Comparison of ENCODE assay signal across 21 cellular contexts in genomic region chr13:58908019-58908679, GRCh38.
"Had no signal": no experiment of that assay in that cellular context is flagged by ENCODE, and none has a peak within 500 bp of the region (broad histone marks: within the 10 kb centered on the region; RNA-seq: fewer than 3 reads in every experiment).

No MANE protein-coding gene starts in this region.

- DNase-seq: activated CD4-positive, alpha-beta T cell treated with anti-CD3 and anti-CD28 coated beads for 1 hour; activated CD8-positive, alpha-beta memory T cell treated with anti-CD3 and anti-CD28 coated beads, Interleukin-2, amount 50 U/mL, for 48 hours; activated naive CD4-positive, alpha-beta T cell treated with anti-CD3 and anti-CD28 coated beads for 36 hours; activated naive CD8-positive, alpha-beta T cell treated with anti-CD3 and anti-CD28 coated beads, Interleukin-2, amount 10 ng/mL, durations not matched to agents 7 days and 5 days; activated T-cell treated with anti-CD3 and anti-CD28 coated beads, Interleukin-2, amount 50 U/mL, for 48 hours; amniotic stem cell; effector memory CD4-positive, alpha-beta T cell; foreskin keratinocyte; left lung; naive thymus-derived CD4-positive, alpha-beta T cell; posterior cingulate gyrus; right lobe of liver; stimulated activated CD4-positive, alpha-beta T cell treated with anti-CD3 and anti-CD28 coated beads, Interleukin-1b, Interleukin-23, amount 100 ng/mL, for 48 hours; stimulated activated naive CD8-positive, alpha-beta T cell treated with anti-CD3 and anti-CD28 coated beads, Interleukin-15, amount 100 ng/mL, for 72 hours had no signal

- H3K27me3 ChIP-seq: breast epithelium, foreskin keratinocyte, left lung, right lobe of liver, suprapubic skin, tibial nerve had no signal

- H3K27ac ChIP-seq: breast epithelium, foreskin keratinocyte, left lung, right lobe of liver, skin epidermis, suprapubic skin, tibial nerve had no signal

- H3K4me3 ChIP-seq: breast epithelium, left lung, lung, right lobe of liver, skin epidermis, suprapubic skin, tibial nerve had no signal

- H3K9me3 ChIP-seq: breast epithelium, right lobe of liver, suprapubic skin, tibial nerve had no signal

- H3K4me1 Mint-ChIP-seq: activated naive CD8-positive, alpha-beta T cell treated with anti-CD3 and anti-CD28 coated beads, Interleukin-2, amount 10 ng/mL, durations not matched to agents 7 days and 5 days; central memory CD8-positive, alpha-beta T cell; naive thymus-derived CD4-positive, alpha-beta T cell; neural crest cell; stimulated activated naive CD8-positive, alpha-beta T cell treated with anti-CD3 and anti-CD28 coated beads, Interleukin-15, amount 100 ng/mL, for 72 hours had no signal

- H3K4me3 Mint-ChIP-seq: activated naive CD4-positive, alpha-beta T cell treated with anti-CD3 and anti-CD28 coated beads for 36 hours; activated naive CD8-positive, alpha-beta T cell treated with anti-CD3 and anti-CD28 coated beads, Interleukin-2, amount 10 ng/mL, durations not matched to agents 7 days and 5 days; central memory CD8-positive, alpha-beta T cell; naive thymus-derived CD4-positive, alpha-beta T cell; neural crest cell; stimulated activated naive CD8-positive, alpha-beta T cell treated with anti-CD3 and anti-CD28 coated beads, Interleukin-15, amount 100 ng/mL, for 72 hours had no signal

- H3K36me3 Mint-ChIP-seq: activated naive CD8-positive, alpha-beta T cell treated with anti-CD3 and anti-CD28 coated beads, Interleukin-2, amount 10 ng/mL, durations not matched to agents 7 days and 5 days; naive thymus-derived CD4-positive, alpha-beta T cell had no signal

- ATAC-seq: foreskin keratinocyte; left lung; naive thymus-derived CD4-positive, alpha-beta T cell; right lobe of liver; stimulated activated naive CD8-positive, alpha-beta T cell treated with anti-CD3 and anti-CD28 coated beads, Interleukin-15, amount 100 ng/mL, for 72 hours had no signal

- H3K36me3 ChIP-seq: breast epithelium, left lung, right lobe of liver, suprapubic skin, tibial nerve had no signal

- H3K27me3 Mint-ChIP-seq: activated naive CD8-positive, alpha-beta T cell treated with anti-CD3 and anti-CD28 coated beads, Interleukin-2, amount 10 ng/mL, durations not matched to agents 7 days and 5 days; central memory CD8-positive, alpha-beta T cell; naive thymus-derived CD4-positive, alpha-beta T cell; stimulated activated naive CD8-positive, alpha-beta T cell treated with anti-CD3 and anti-CD28 coated beads, Interleukin-15, amount 100 ng/mL, for 72 hours had no signal

- H3K27ac Mint-ChIP-seq: activated naive CD4-positive, alpha-beta T cell treated with anti-CD3 and anti-CD28 coated beads for 36 hours; activated naive CD8-positive, alpha-beta T cell treated with anti-CD3 and anti-CD28 coated beads, Interleukin-2, amount 10 ng/mL, durations not matched to agents 7 days and 5 days; naive thymus-derived CD4-positive, alpha-beta T cell; stimulated activated naive CD8-positive, alpha-beta T cell treated with anti-CD3 and anti-CD28 coated beads, Interleukin-15, amount 100 ng/mL, for 72 hours had no signal

- H3K9me3 Mint-ChIP-seq: neural crest cell had no signal

- H3K4me1 ChIP-seq: breast epithelium, foreskin keratinocyte, left lung, right lobe of liver, suprapubic skin, tibial nerve had no signal
